ENCODE assay signal across 9 cellular contexts in the genomic region with DNA sequence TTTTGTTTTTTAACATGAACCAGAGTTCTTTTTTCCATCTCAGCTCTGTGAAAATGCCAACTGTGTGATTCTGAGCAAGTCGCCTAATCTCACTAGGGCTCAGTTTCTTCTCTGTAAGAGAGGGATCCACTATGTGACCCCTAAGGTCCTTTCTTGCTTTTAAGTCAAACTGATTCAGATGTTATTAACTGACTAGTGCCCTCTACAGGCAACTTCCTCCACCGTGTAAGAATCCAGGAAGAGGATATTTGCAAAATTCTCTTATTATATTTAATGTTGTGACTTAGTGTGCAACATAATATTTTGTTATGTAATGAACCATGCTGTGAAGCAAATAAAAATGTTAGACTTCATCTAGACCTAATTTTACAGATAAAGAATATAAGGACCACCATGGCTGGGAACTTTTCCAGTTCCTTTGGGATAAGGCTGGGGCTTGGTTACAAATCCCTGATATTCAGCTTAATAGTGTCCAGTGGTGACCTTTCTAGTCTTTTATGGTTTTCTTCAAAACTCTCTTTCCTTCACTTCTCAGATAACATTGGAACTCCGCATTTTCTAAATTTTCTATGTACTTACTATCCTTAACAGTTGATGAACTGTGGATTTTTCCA.
DNase-seq lines count a peak whose midpoint lies in the region; TF ChIP-seq lines count a peak whose summit lies in the region.
"Had no signal": no experiment of that assay in that cellular context is flagged by ENCODE, and none has a peak within 500 bp of the region (broad histone marks: within the 10 kb centered on the region; RNA-seq: fewer than 3 reads in every experiment).

No MANE protein-coding gene starts in this region.

- BruUV-seq in OCI-LY7 (replicated peaks; lab: Mats Ljungman, UMichigan) = no TSS peak

- no peak overlapping the region for H2AFZ ChIP-seq in OCI-LY7 (ENCODE audit: low read length)

- H3K36me3 ChIP-seq in OCI-LY7 (ENCODE audit: insufficient read depth, low read length) (no peaks in the 10 kb centered on the region), ascending aorta (no peaks in the 10 kb centered on the region)
- H3K36me3 ChIP-seq: BLaER1 treated with 17β-estradiol and CSF1 and Interleukin-3, amounts not matched to agents 10 nM and 100 nM had no signal

- H4K20me1 ChIP-seq in OCI-LY7 (ENCODE audit: insufficient read depth, low read length) = no peaks in the 10 kb centered on the region
- H4K20me1 ChIP-seq: BLaER1 treated with 17β-estradiol and CSF1 and Interleukin-3, amounts not matched to agents 10 nM and 100 nM had no signal

- CTCF ChIA-PET in OCI-LY7 (lab: Charles Lee; ENCODE audit: unreplicated experiment) = no interaction called here

- H3K9me3 ChIP-seq in OCI-LY7 (ENCODE audit: low read length) = no peaks in the 10 kb centered on the region
- no peaks in the 10 kb centered on the region for H3K9me3 ChIP-seq in ascending aorta
- H3K9me3 ChIP-seq: BLaER1 treated with 17β-estradiol and CSF1 and Interleukin-3, amounts not matched to agents 10 nM and 100 nM had no signal

- no peaks in the 10 kb centered on the region for H3K27me3 ChIP-seq in ascending aorta
- H3K27me3 ChIP-seq: BLaER1 treated with 17β-estradiol and CSF1 and Interleukin-3, amounts not matched to agents 10 nM and 100 nM had no signal

- POLR2A ChIA-PET in OCI-LY7 (lab: Charles Lee) = no interaction called here

- H3K27ac ChIP-seq in OCI-LY7 (ENCODE audit: low read depth, low read length, poor library complexity, severe bottlenecking) (no peak overlapping the region), ascending aorta (no peak overlapping the region)
- H3K27ac ChIP-seq: BLaER1 treated with 17β-estradiol and CSF1 and Interleukin-3, amounts not matched to agents 10 nM and 100 nM had no signal

- TF ChIP-seq CTCF in OCI-LY7 (conservative IDR thresholded peaks at IDR 0.05; ENCODE audit: low read length) (peak; percentile 90), ascending aorta (IDR thresholded peaks at IDR 0.05) (peak; percentile 43 to 76 (median 69))

- H3K4me1 ChIP-seq in OCI-LY7 (ENCODE audit: insufficient read depth, low read length, poor library complexity, severe bottlenecking) (no peaks in the 10 kb centered on the region), ascending aorta (no peaks in the 10 kb centered on the region)

- H3K4me3 ChIP-seq in OCI-LY7 (ENCODE audit: low read depth, low read length, poor library complexity, severe bottlenecking) (no peak overlapping the region), ascending aorta (no peak overlapping the region)
- H3K4me3 ChIP-seq: BLaER1 treated with 17β-estradiol and CSF1 and Interleukin-3, amounts not matched to agents 10 nM and 100 nM had no signal

- DNase-seq in NCI-H1436 (lab: John Stamatoyannopoulos, UW) (peak; percentile 11), NCI-H1436 treated with DMSO at 0.1 percent for 48 hours (lab: John Stamatoyannopoulos, UW) (no peak), HCEC 1CT (peak; percentile 68), OCI-LY7 (ENCODE audit: low spot score) (peak; percentile 68), ascending aorta (ENCODE audit: low spot score in 2 of 2) (no peak), iPS-NIHi11 (ENCODE audit: low spot score) (peak; percentile 32), amniotic stem cell (lab: John Stamatoyannopoulos, UW) (no peak)
- peak; percentile 13 for DNase-seq in stimulated activated CD4-positive, alpha-beta T cell treated with anti-CD3 and anti-CD28 coated beads, Interleukin-4, amount 100 ng/mL, for 1 hour

- intact Hi-C loops in OCI-LY7 (cut with micrococcal nuclease; ENCODE audit: unreplicated experiment) = loop anchor here (1.0 kb wide), 1 partner anchor 174 kb away; no protein-coding TSS in a partner anchor
- intact Hi-C loops in ascending aorta (cut with DNase I) = no loop called here

- no peaks in the 10 kb centered on the region for H3K79me2 ChIP-seq in OCI-LY7 (ENCODE audit: insufficient read depth, low read depth, low read length)

- H3K4me2 ChIP-seq in OCI-LY7 (ENCODE audit: low read length) = no peak overlapping the region
- H3K4me2 ChIP-seq: BLaER1 treated with 17β-estradiol and CSF1 and Interleukin-3, amounts not matched to agents 10 nM and 100 nM had no signal

- no peaks in the 10 kb centered on the region for H3K9me2 ChIP-seq in OCI-LY7 (ENCODE audit: insufficient read depth, low read length)

Comparison
In these comparisons a context has a peak if more than half of its experiments do, and no peak if none do; other contexts are left out.
1. DNase-seq: peak in NCI-H1436 (single experiment), HCEC 1CT (single experiment), OCI-LY7 (single experiment), iPS-NIHi11 (single experiment) and stimulated activated CD4-positive, alpha-beta T cell treated with anti-CD3 and anti-CD28 coated beads, Interleukin-4, amount 100 ng/mL, for 1 hour (single experiment); none in NCI-H1436 treated with DMSO at 0.1 percent for 48 hours (single experiment), ascending aorta (0 of 2) and amniotic stem cell (single experiment).